Comparison of ENCODE assay signal across 18 cellular contexts in the genomic region with DNA sequence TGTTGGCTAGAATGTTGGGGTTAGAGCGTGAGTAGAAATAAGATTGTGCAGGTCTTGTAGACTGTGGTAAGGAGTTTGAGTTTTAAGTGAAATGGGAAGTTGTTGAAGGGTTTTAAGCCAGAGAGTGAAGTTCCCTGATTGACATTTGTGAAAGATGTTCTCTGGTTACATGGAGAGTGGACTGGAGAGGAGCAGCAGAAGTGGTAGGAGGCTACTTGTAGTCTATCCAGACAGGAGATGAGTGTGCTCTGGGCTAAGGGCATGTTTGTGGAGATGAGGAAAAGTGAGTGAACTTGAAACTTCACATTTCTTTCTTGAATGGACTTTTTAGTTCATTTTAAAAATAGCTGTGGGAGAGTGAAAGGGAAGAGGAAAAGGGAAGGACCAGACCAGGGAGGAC. TPM values are rescaled to one million over a fixed set of nuclear protein-coding genes. Genes with fewer than 3 reads are reported as not detected.
"Had no signal": no experiment of that assay in that cellular context is flagged by ENCODE, and none has a peak within 500 bp of the region (broad histone marks: within the 10 kb centered on the region; RNA-seq: fewer than 3 reads in every experiment).

No MANE protein-coding gene starts in this region.

- H3K27ac Mint-ChIP-seq: activated B cell treated with CpG ODN at 0.5 μM for 24 hours; activated naive CD4-positive, alpha-beta T cell treated with anti-CD3 and anti-CD28 coated beads, Interleukin-2, amount 10 ng/mL, durations not matched to agents 7 days and 5 days; activated T-helper 17 cell treated with anti-CD3 and anti-CD28 coated beads, Interleukin-2, amount 50 U/mL, for 72 hours; T-helper 1 cell treated with Interleukin-12 subunit alpha and Interleukin-12 subunit beta and Interleukin-4 antibody, amounts not matched to agents 30 μg/mL and 1 μg/mL, for 36 hours had no signal

- H3K36me3 ChIP-seq: ovary had no signal

- H3K27me3 ChIP-seq: heart right ventricle, left lung, ovary, sigmoid colon, transverse colon had no signal

- H3K4me1 ChIP-seq: left lung, sigmoid colon, transverse colon had no signal

- DNase-seq: activated B cell treated with CpG ODN at 0.5 μM for 24 hours; activated CD4-positive, alpha-beta T cell treated with anti-CD3 and anti-CD28 coated beads, Interleukin-2, amount 50 U/mL, for 1 hour; activated naive CD4-positive, alpha-beta T cell treated with anti-CD3 and anti-CD28 coated beads, Interleukin-2, amount 10 ng/mL, durations not matched to agents 7 days and 5 days; activated T-cell treated with anti-CD3 and anti-CD28 coated beads for 4 hours; anterior cingulate cortex; effector CD4-positive, alpha-beta T cell; heart right ventricle; islet precursor cell; left lung; mesenchymal stem cell; sigmoid colon; stimulated activated naive CD4-positive, alpha-beta T cell; substantia nigra; transverse colon had no signal

- H3K4me3 ChIP-seq: heart right ventricle, left lung, ovary, sigmoid colon, transverse colon had no signal

- H3K4me3 Mint-ChIP-seq: activated B cell treated with CpG ODN at 0.5 μM for 24 hours; activated naive CD4-positive, alpha-beta T cell treated with anti-CD3 and anti-CD28 coated beads, Interleukin-2, amount 10 ng/mL, durations not matched to agents 7 days and 5 days; activated T-helper 17 cell treated with anti-CD3 and anti-CD28 coated beads, Interleukin-2, amount 50 U/mL, for 72 hours; neural crest cell; T-helper 1 cell treated with Interleukin-12 subunit alpha and Interleukin-12 subunit beta and Interleukin-4 antibody, amounts not matched to agents 30 μg/mL and 1 μg/mL, for 36 hours had no signal

- H3K27me3 Mint-ChIP-seq: activated B cell treated with CpG ODN at 0.5 μM for 24 hours; activated naive CD4-positive, alpha-beta T cell treated with anti-CD3 and anti-CD28 coated beads, Interleukin-2, amount 10 ng/mL, durations not matched to agents 7 days and 5 days; activated T-helper 17 cell treated with anti-CD3 and anti-CD28 coated beads, Interleukin-2, amount 50 U/mL, for 72 hours had no signal

- ATAC-seq: activated T-helper 17 cell treated with anti-CD3 and anti-CD28 coated beads, Interleukin-2, amount 50 U/mL, for 72 hours; heart right ventricle; left lung had no signal

- H3K9me3 ChIP-seq: heart right ventricle, left lung, ovary, sigmoid colon, transverse colon had no signal

- H3K27ac ChIP-seq: heart right ventricle, left lung, sigmoid colon, transverse colon had no signal

- H3K9me3 Mint-ChIP-seq: activated B cell treated with CpG ODN at 0.5 μM for 24 hours; activated naive CD4-positive, alpha-beta T cell treated with anti-CD3 and anti-CD28 coated beads, Interleukin-2, amount 10 ng/mL, durations not matched to agents 7 days and 5 days; activated T-helper 17 cell treated with anti-CD3 and anti-CD28 coated beads, Interleukin-2, amount 50 U/mL, for 72 hours; neural crest cell; T-helper 1 cell treated with Interleukin-12 subunit alpha and Interleukin-12 subunit beta and Interleukin-4 antibody, amounts not matched to agents 30 μg/mL and 1 μg/mL, for 36 hours had no signal

- H3K4me1 Mint-ChIP-seq: activated B cell treated with CpG ODN at 0.5 μM for 24 hours; activated T-helper 17 cell treated with anti-CD3 and anti-CD28 coated beads, Interleukin-2, amount 50 U/mL, for 72 hours; neural crest cell had no signal

RNA-seq across cellular contexts. Expression of a gene that starts 37.0 kb away (rescaled TPM):
- total RNA-seq: activated T-helper 17 cell treated with anti-CD3 and anti-CD28 coated beads, Interleukin-2, amount 50 U/mL, for 72 hours had no signal
